1 cellular context compared by ENCODE assay signal in the genomic region with DNA sequence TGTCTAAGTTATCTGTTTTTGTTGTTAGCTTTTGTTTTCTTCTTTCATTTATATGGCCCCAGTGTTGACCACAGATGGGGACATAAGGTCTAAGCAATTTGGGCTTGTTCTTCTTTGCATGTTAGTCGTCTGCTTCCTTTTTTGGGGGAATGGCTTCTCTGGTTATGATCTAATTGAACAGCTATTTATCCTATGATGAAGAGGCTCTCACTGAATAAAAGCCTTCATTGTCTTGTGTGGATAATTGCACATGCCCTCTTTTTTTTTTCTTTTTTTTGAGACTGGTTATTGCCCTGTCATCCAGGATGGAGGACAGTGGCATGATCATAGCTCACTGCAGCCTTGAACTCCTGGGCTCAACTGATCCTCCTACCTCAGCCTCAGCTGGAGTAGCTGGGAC.
TF ChIP-seq lines count a peak whose summit lies in the region.

No MANE protein-coding gene starts in this region.

TF ChIP-seq in IMR-90, 13 proteins besides CTCF, POLR2A, EP300 and RAD21:
- no peak for TF ChIP-seq MXI1 (IDR thresholded peaks at IDR 0.05; ENCODE audit: borderline replicate concordance, low read depth, low read length)
- no peak for TF ChIP-seq RFX5 (IDR thresholded peaks at IDR 0.05; ENCODE audit: low read depth, low read length)
- no peak for TF ChIP-seq MAFK (IDR thresholded peaks at IDR 0.05; ENCODE audit: low read depth, low read length)
- no peak for TF ChIP-seq CHD1 (IDR thresholded peaks at IDR 0.05; ENCODE audit: low read depth, low read length)
